Comparison of ENCODE assay signal across 26 cellular contexts in the genomic region with DNA sequence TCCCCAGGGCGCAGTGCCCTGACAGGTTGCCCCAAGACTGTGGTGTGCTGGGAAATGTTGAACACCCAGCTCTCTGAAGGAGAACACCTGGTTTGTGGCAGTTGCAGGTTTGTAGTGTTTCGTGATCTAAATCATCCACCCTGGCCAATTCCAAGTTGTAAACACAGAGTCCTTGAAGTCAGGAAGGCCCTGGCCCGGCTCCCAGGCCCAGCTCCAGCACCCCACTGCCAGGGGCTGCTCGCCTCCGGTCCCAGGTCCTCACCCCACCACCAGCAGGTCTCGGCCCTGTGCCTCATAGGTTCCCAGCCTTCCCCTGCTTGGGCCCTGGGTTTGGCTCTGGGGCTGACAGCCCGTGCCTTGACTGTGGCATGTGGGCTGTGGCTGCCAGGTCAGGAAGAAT.
"Had no signal": no experiment of that assay in that cellular context is flagged by ENCODE, and none has a peak within 500 bp of the region (broad histone marks: within the 10 kb centered on the region; RNA-seq: fewer than 3 reads in every experiment).

No MANE protein-coding gene starts in this region.

- DNase-seq: dermis blood vessel endothelial cell; effector memory CD4-positive, alpha-beta T cell; erythroblast; esophagus squamous epithelium; foreskin melanocyte; glutamatergic neuron; heart right ventricle; hippocampal formation; left cardiac atrium; left ventricle myocardium inferior; lower lobe of right lung; natural killer cell; right cardiac atrium; spleen; stimulated activated CD4-positive, alpha-beta T cell treated with anti-CD3 and anti-CD28 coated beads, Interleukin-4, amount 100 ng/mL, for 4 hours; stimulated activated naive CD8-positive, alpha-beta T cell treated with anti-CD3 and anti-CD28 coated beads, Interleukin-15, Interleukin-2, amounts not matched to agents 100 U/mL and 50 U/mL, for 24 hours; substantia nigra; testis; tibial artery had no signal

- H3K9me3 ChIP-seq: esophagus squamous epithelium, lower lobe of right lung, neutrophil, prostate gland, testis, tibial artery had no signal

- H3K27me3 Mint-ChIP-seq: type B pancreatic cell had no signal

- H2AFZ ChIP-seq: parathyroid adenoma had no signal

- H3K27me3 ChIP-seq: esophagus squamous epithelium, neutrophil, spleen, testis, tibial artery had no signal

- H3K27ac Mint-ChIP-seq: natural killer cell; stimulated activated memory B cell treated with anti-CD40 and anti-IgM and Interleukin-4, amounts not matched to agents 10 μg/mL and 1 μg/mL and 100 μg/mL, for 72 hours; type B pancreatic cell had no signal

- H3K36me3 Mint-ChIP-seq: natural killer cell; stimulated activated memory B cell treated with anti-CD40 and anti-IgM and Interleukin-4, amounts not matched to agents 10 μg/mL and 1 μg/mL and 100 μg/mL, for 72 hours; type B pancreatic cell had no signal

- H3K9ac ChIP-seq: parathyroid adenoma had no signal

- H3K36me3 ChIP-seq: esophagus squamous epithelium, heart right ventricle, left ventricle myocardium inferior, lower lobe of right lung, neutrophil, prostate gland, spleen, tibial artery had no signal

- H3K4me3 ChIP-seq: coronary artery, esophagus squamous epithelium, heart right ventricle, left ventricle myocardium inferior, lower lobe of right lung, prostate gland, skin epidermis, spleen, testis, tibial artery had no signal

- H3K4me1 ChIP-seq: esophagus squamous epithelium, heart right ventricle, left ventricle myocardium inferior, lower lobe of right lung, parathyroid adenoma, prostate gland, testis had no signal

- H3K27ac ChIP-seq: coronary artery, esophagus squamous epithelium, heart right ventricle, left ventricle myocardium inferior, lower lobe of right lung, neutrophil, parathyroid adenoma, prostate gland, skin epidermis, spleen, testis, tibial artery had no signal

- ATAC-seq: heart right ventricle; left cardiac atrium; lower lobe of right lung; natural killer cell; right cardiac atrium; stimulated activated naive CD8-positive, alpha-beta T cell treated with anti-CD3 and anti-CD28 coated beads, Interleukin-15, Interleukin-2, amounts not matched to agents 100 U/mL and 50 U/mL, for 24 hours had no signal

- H3K4me3 Mint-ChIP-seq: natural killer cell; stimulated activated memory B cell treated with anti-CD40 and anti-IgM and Interleukin-4, amounts not matched to agents 10 μg/mL and 1 μg/mL and 100 μg/mL, for 72 hours; type B pancreatic cell had no signal

- H3K9me3 Mint-ChIP-seq: natural killer cell; stimulated activated memory B cell treated with anti-CD40 and anti-IgM and Interleukin-4, amounts not matched to agents 10 μg/mL and 1 μg/mL and 100 μg/mL, for 72 hours; type B pancreatic cell had no signal
